In the genomic region with DNA sequence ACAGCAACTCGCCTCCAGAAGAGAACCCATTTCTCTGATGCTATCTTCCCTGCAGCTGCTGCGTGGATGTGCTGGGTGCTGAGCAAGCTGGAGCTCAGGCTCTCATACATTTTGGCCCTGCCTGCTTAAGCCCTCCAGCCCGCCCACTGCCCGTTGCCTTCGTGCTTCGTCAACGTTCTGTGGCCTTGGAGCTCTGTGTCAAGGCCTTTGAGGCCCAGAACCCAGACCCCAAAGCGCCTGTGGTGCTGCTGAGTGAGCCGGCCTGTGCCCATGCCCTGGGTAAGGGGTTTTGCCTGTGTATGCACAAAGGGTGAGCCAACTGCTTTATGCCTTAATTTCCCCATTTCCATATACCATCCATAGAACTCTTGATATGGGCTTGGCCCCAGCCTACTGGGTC, we compare ENCODE assay signal across 11 cellular contexts. TPM values are rescaled to one million over a fixed set of nuclear protein-coding genes. Genes with fewer than 3 reads are reported as not detected.
A peak's percentile ranks its signal among the peaks of the same experiment; 100 is the strongest.
DNase-seq lines count a peak whose midpoint lies in the region; ATAC-seq and TF ChIP-seq lines count a peak whose summit lies in the region.
"Had no signal": no experiment of that assay in that cellular context is flagged by ENCODE, and none has a peak within 500 bp of the region (broad histone marks: within the 10 kb centered on the region; RNA-seq: fewer than 3 reads in every experiment).

No MANE protein-coding gene starts in this region.

- peaks cover 13% of the 10 kb centered on the region for H3K4me1 Mint-ChIP-seq in activated T-helper 17 cell treated with anti-CD3 and anti-CD28 coated beads, Interleukin-2, amount 50 U/mL, for 72 hours

- ATAC-seq in activated T-helper 17 cell treated with anti-CD3 and anti-CD28 coated beads, Interleukin-2, amount 50 U/mL, for 72 hours (replicated peaks) = no peak
- ATAC-seq in GM19035 (IDR thresholded peaks at IDR 0.05; ENCODE audit: unreplicated experiment) = no peak

- H3K36me3 Mint-ChIP-seq in activated T-helper 17 cell treated with anti-CD3 and anti-CD28 coated beads, Interleukin-2, amount 50 U/mL, for 72 hours (ENCODE audit: low read depth) = peaks cover 38% of the 10 kb centered on the region

- no peaks in the 10 kb centered on the region for H3K27me3 Mint-ChIP-seq in activated T-helper 17 cell treated with anti-CD3 and anti-CD28 coated beads, Interleukin-2, amount 50 U/mL, for 72 hours

- DNase-seq in cardiac muscle cell (ENCODE audit: low read depth in 1 of 2, low spot score in 1 of 2) = no peak
- DNase-seq in right atrium auricular region (ENCODE audit: low spot score) = no peak
- DNase-seq in stomach = no peak
- DNase-seq in UCSD-AML1 (lab: John Stamatoyannopoulos, UW; ENCODE audit: unreplicated experiment) = no peak
- DNase-seq in SHP77 (lab: John Stamatoyannopoulos, UW) = no peak
- DNase-seq: erythroblast, NCI-H526, nucleus accumbens had no signal

- no peaks in the 10 kb centered on the region for H3K9me3 Mint-ChIP-seq in activated T-helper 17 cell treated with anti-CD3 and anti-CD28 coated beads, Interleukin-2, amount 50 U/mL, for 72 hours

- WGBS in stomach, 5 donors = 84 to 92% (median 89%) methylated on average over 8 to 9 of the region's 9 CpGs

- H3K4me3 ChIP-seq in cardiac muscle cell (peak overlapping the region; percentile 81), right atrium auricular region (peak overlapping the region in 1 of 2 donors; percentile 69), iPS-18c (ENCODE audit: insufficient read depth, low read depth, low read length) (peak overlapping the region; percentile 74), stomach (peak overlapping the region in 3 of 4 donors; percentile 90 to 99 (median 96))

- TF ChIP-seq POLR2A in stomach (IDR thresholded peaks at IDR 0.05) = no peak

- no peak for TF ChIP-seq EP300 in stomach (IDR thresholded peaks at IDR 0.05)

- H3K4me3 Mint-ChIP-seq in activated T-helper 17 cell treated with anti-CD3 and anti-CD28 coated beads, Interleukin-2, amount 50 U/mL, for 72 hours = peak overlapping the region; percentile 92

- H3K4me1 ChIP-seq in cardiac muscle cell (ENCODE audit: low read depth) (peaks cover 3% of the 10 kb centered on the region), right atrium auricular region (peaks cover under 1 to 31% of the 10 kb centered on the region in 2 donors), stomach (peaks cover 20 to 43% (median 36%) of the 10 kb centered on the region in 4 donors)

- TF ChIP-seq CTCF in cardiac muscle cell (IDR thresholded peaks at IDR 0.05; ENCODE audit: low read depth, low read length) (no peak), right atrium auricular region (IDR thresholded peaks at IDR 0.05) (no peak), stomach (IDR thresholded peaks at IDR 0.05) (no peak)

- H3K27ac ChIP-seq in cardiac muscle cell (no peak overlapping the region), right atrium auricular region (no peak overlapping the region), stomach (no peak overlapping the region)

- H3K9me3 ChIP-seq in cardiac muscle cell (ENCODE audit: low read depth) (no peaks in the 10 kb centered on the region), right atrium auricular region (no peaks in the 10 kb centered on the region), iPS-18c (ENCODE audit: control insufficient read depth, insufficient read depth, low read length) (peaks cover 7% of the 10 kb centered on the region), stomach (no peaks in the 10 kb centered on the region)

- no peaks in the 10 kb centered on the region for H3K36me3 ChIP-seq in cardiac muscle cell
- peaks cover 6% of the 10 kb centered on the region for H3K36me3 ChIP-seq in right atrium auricular region
- peaks cover 3 to 44% (median 37%) of the 10 kb centered on the region in 4 donors for H3K36me3 ChIP-seq in stomach

- no peaks in the 10 kb centered on the region for H3K27me3 ChIP-seq in cardiac muscle cell
- H3K27me3 ChIP-seq in right atrium auricular region = no peaks in the 10 kb centered on the region
- no peaks in the 10 kb centered on the region for H3K27me3 ChIP-seq in stomach

- peak overlapping the region; percentile 86 for H3K27ac Mint-ChIP-seq in activated T-helper 17 cell treated with anti-CD3 and anti-CD28 coated beads, Interleukin-2, amount 50 U/mL, for 72 hours

- intact Hi-C loops in stomach (cut with DNase I; ENCODE audit: low total_unique reads) = no loop called here

RNA-seq across cellular contexts. Expression of gene DPH2, which starts 1.1 kb away (rescaled TPM):
- 17.1 and 20.7 TPM in 2 replicates for total RNA-seq in cardiac muscle cell
- 21.5 and 38.6 TPM in 2 replicates for polyA plus RNA-seq in cardiac muscle cell
- total RNA-seq in right atrium auricular region = 10 to 100 TPM; 20.5 to 23.0 TPM
- 10 to 100 TPM; 24.7 to 59.4 TPM for total RNA-seq in activated T-helper 17 cell treated with anti-CD3 and anti-CD28 coated beads, Interleukin-2, amount 50 U/mL, for 72 hours
- 10 to 100 TPM in 4 of 5 donors, 1 to 10 TPM in 1; 6.4 to 93.2 (median 26.8) TPM for total RNA-seq in stomach
- 10 to 100 TPM; 10.2 to 13.7 (median 11.6) TPM for polyA plus RNA-seq in stomach

RNA-seq across cellular contexts. Expression of gene ATP6V0B, which starts 3.8 kb away (rescaled TPM):
- 87.5 and 171 TPM in 2 replicates for total RNA-seq in cardiac muscle cell
- polyA plus RNA-seq in cardiac muscle cell = 263 and 316 TPM in 2 replicates
- total RNA-seq in right atrium auricular region = 100 to 1,000 TPM; 108 to 154 TPM
- total RNA-seq in activated T-helper 17 cell treated with anti-CD3 and anti-CD28 coated beads, Interleukin-2, amount 50 U/mL, for 72 hours = 100 to 1,000 TPM in 1 of 2 donors, 10 to 100 TPM in 1; 80.1 to 183 TPM
- 100 to 1,000 TPM in 1 of 5 donors, 10 to 100 TPM in 4; 32.1 to 142 (median 85.2) TPM for total RNA-seq in stomach
- 100 to 1,000 TPM in 2 of 3 donors, 10 to 100 TPM in 1; 94.7 to 188 (median 162) TPM for polyA plus RNA-seq in stomach

RNA-seq across cellular contexts. Expression of gene B4GALT2, which starts 8.1 kb away (rescaled TPM):
- total RNA-seq in cardiac muscle cell (81.6 and 83.3 TPM in 2 replicates), right atrium auricular region (10 to 100 TPM; 33.0 to 48.5 TPM), stomach (10 to 100 TPM; 15.2 to 30.9 (median 23.8) TPM)
- polyA plus RNA-seq in cardiac muscle cell (97.4 and 97.6 TPM in 2 replicates), stomach (10 to 100 TPM; 19.9 to 37.4 (median 21.3) TPM)
- 10 to 100 TPM; 18.5 to 34.4 TPM for total RNA-seq in activated T-helper 17 cell treated with anti-CD3 and anti-CD28 coated beads, Interleukin-2, amount 50 U/mL, for 72 hours

RNA-seq across cellular contexts. Expression of gene CCDC24, which starts 20.5 kb away (rescaled TPM):
- total RNA-seq in cardiac muscle cell (20.8 and 26.5 TPM in 2 replicates), right atrium auricular region (1 to 10 TPM; 1.6 to 2.0 TPM), stomach (10 to 100 TPM in 2 of 5 donors, 1 to 10 TPM in 3; 1.2 to 32.4 (median 6.7) TPM)
- polyA plus RNA-seq in cardiac muscle cell (27.9 and 29.7 TPM in 2 replicates), stomach (10 to 100 TPM in 2 of 3 donors, 1 to 10 TPM in 1; 5.3 to 16.7 (median 14.6) TPM)
- total RNA-seq in activated T-helper 17 cell treated with anti-CD3 and anti-CD28 coated beads, Interleukin-2, amount 50 U/mL, for 72 hours = 1 to 10 TPM in 1 of 2 donors, under 1 TPM in 1; 0.95 to 2.6 TPM

RNA-seq across cellular contexts. Expression of gene IPO13, which starts 24.2 kb away (rescaled TPM):
- 26.2 and 29.2 TPM in 2 replicates for total RNA-seq in cardiac muscle cell
- 27.9 and 28.6 TPM in 2 replicates for polyA plus RNA-seq in cardiac muscle cell
- total RNA-seq in right atrium auricular region = 10 to 100 TPM; 25.9 to 28.1 TPM
- 10 to 100 TPM in 1 of 2 donors, 1 to 10 TPM in 1; 9.4 to 26.5 TPM for total RNA-seq in activated T-helper 17 cell treated with anti-CD3 and anti-CD28 coated beads, Interleukin-2, amount 50 U/mL, for 72 hours
- total RNA-seq in stomach = 10 to 100 TPM in 3 of 5 donors, 1 to 10 TPM in 2; 6.2 to 54.5 (median 15.9) TPM
- polyA plus RNA-seq in stomach = 10 to 100 TPM; 14.2 to 26.5 (median 22.6) TPM
